9 cellular contexts compared by ENCODE assay signal in the genomic region with DNA sequence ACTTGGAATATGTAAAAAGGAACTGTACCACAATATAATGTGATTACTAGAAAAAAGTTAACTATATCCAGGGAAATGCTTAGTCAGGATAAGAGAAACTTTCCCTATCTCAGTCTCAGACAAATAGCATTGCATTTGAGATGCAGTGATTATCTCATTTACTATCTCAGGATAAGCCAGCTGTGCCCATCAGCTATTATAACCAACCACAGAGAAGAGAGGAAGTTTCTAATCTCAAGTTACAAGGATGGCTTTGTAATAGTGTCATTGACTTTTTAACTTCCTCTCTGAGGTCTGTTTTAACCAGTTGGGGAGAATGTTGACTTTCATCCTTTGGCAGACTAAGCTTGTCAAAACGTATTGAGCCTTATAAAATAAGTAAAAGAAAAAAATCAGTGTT. TPM values are rescaled to one million over a fixed set of nuclear protein-coding genes. Genes with fewer than 3 reads are reported as not detected.
DNase-seq lines count a peak whose midpoint lies in the region; ATAC-seq and TF ChIP-seq lines count a peak whose summit lies in the region.
"Had no signal": no experiment of that assay in that cellular context is flagged by ENCODE, and none has a peak within 500 bp of the region (broad histone marks: within the 10 kb centered on the region; RNA-seq: fewer than 3 reads in every experiment).

No MANE protein-coding gene starts in this region.

- H3K4me1 Mint-ChIP-seq in CD8-positive, alpha-beta T cell (ENCODE audit: low read depth) = peaks cover 21% of the 10 kb centered on the region
- peaks cover 27% of the 10 kb centered on the region for H3K4me1 Mint-ChIP-seq in activated CD8-positive, alpha-beta T cell treated with anti-CD3 and anti-CD28 coated beads, Interleukin-2, amount 10 ng/mL, durations not matched to agents 7 days and 5 days (ENCODE audit: low read depth)
- peaks cover 3% of the 10 kb centered on the region for H3K4me1 Mint-ChIP-seq in glutamatergic neuron (ENCODE audit: low read depth, unreplicated experiment)

- ATAC-seq in CD8-positive, alpha-beta T cell = peak; percentile 79
- peak; percentile 61 for ATAC-seq in GM19468 (IDR thresholded peaks at IDR 0.05; ENCODE audit: extremely low read depth, unreplicated experiment)
- ATAC-seq in HG03520 (IDR thresholded peaks at IDR 0.05; ENCODE audit: unreplicated experiment) = peak; percentile 66
- peak; percentile 49 for ATAC-seq in activated CD8-positive, alpha-beta T cell treated with anti-CD3 and anti-CD28 coated beads, Interleukin-2, amount 10 ng/mL, durations not matched to agents 7 days and 5 days
- ATAC-seq in body of pancreas = no peak

- H3K4me3 Mint-ChIP-seq in CD8-positive, alpha-beta T cell = no peak overlapping the region
- H3K4me3 Mint-ChIP-seq in activated CD8-positive, alpha-beta T cell treated with anti-CD3 and anti-CD28 coated beads, Interleukin-2, amount 10 ng/mL, durations not matched to agents 7 days and 5 days = no peak overlapping the region
- H3K4me3 Mint-ChIP-seq in glutamatergic neuron (ENCODE audit: unreplicated experiment) = no peak overlapping the region
- H3K4me3 Mint-ChIP-seq: brain had no signal

- H3K27ac ChIP-seq in CD8-positive, alpha-beta T cell (ENCODE audit: low read depth, low read length) = no peak overlapping the region
- H3K27ac ChIP-seq in body of pancreas (no peak overlapping the region), dorsolateral prefrontal cortex (no peak overlapping the region)

- no peak for TF ChIP-seq CTCF in CD8-positive, alpha-beta T cell (IDR thresholded peaks at IDR 0.05)
- TF ChIP-seq CTCF in body of pancreas (IDR thresholded peaks at IDR 0.05) (no peak), dorsolateral prefrontal cortex (IDR thresholded peaks at IDR 0.05 in 54 of 56, conservative IDR thresholded peaks at IDR 0.05 in 2 of 56; ENCODE audit: low read depth in 1 of 56, partially characterized antibody in 56 of 56) (no peak), glutamatergic neuron (IDR thresholded peaks at IDR 0.05; ENCODE audit: partially characterized antibody, unreplicated experiment) (no peak)

- 60 to 63% methylated on average over 1 of the region's 1 CpG for WGBS in body of pancreas, 2 donors

- peaks cover 46% of the 10 kb centered on the region for H3K36me3 Mint-ChIP-seq in CD8-positive, alpha-beta T cell
- peaks cover 18% of the 10 kb centered on the region for H3K36me3 Mint-ChIP-seq in activated CD8-positive, alpha-beta T cell treated with anti-CD3 and anti-CD28 coated beads, Interleukin-2, amount 10 ng/mL, durations not matched to agents 7 days and 5 days (ENCODE audit: low read depth)
- no peaks in the 10 kb centered on the region for H3K36me3 Mint-ChIP-seq in glutamatergic neuron (ENCODE audit: unreplicated experiment)

- H3K9me3 Mint-ChIP-seq in CD8-positive, alpha-beta T cell = no peaks in the 10 kb centered on the region
- no peaks in the 10 kb centered on the region for H3K9me3 Mint-ChIP-seq in activated CD8-positive, alpha-beta T cell treated with anti-CD3 and anti-CD28 coated beads, Interleukin-2, amount 10 ng/mL, durations not matched to agents 7 days and 5 days (ENCODE audit: insufficient read depth)
- no peaks in the 10 kb centered on the region for H3K9me3 Mint-ChIP-seq in glutamatergic neuron (ENCODE audit: unreplicated experiment)
- H3K9me3 Mint-ChIP-seq: brain had no signal

- intact Hi-C loops in CD8-positive, alpha-beta T cell (cut with DNase I, micrococcal nuclease) = no loop called here
- intact Hi-C loops in body of pancreas (cut with DNase I) (no loop called here), dorsolateral prefrontal cortex (cut with DNase I) (no loop called here)

- CTCF ChIA-PET in CD8-positive, alpha-beta T cell (lab: Charles Lee) = no interaction called here
- CTCF ChIA-PET in activated CD8-positive, alpha-beta T cell treated with anti-CD3 and anti-CD28 coated beads, Interleukin-2, amount 10 ng/mL, durations not matched to agents 7 days and 5 days (lab: Charles Lee) = interaction anchor here (0.8 to 1.6 kb wide), 6 partner anchors 12 to 83 kb away, joined by 3 to 4 read pairs (median 4); no protein-coding TSS in a partner anchor

- no peak overlapping the region for H3K4me3 ChIP-seq in CD8-positive, alpha-beta T cell (ENCODE audit: low read depth, low read length)
- H3K4me3 ChIP-seq in body of pancreas = no peak overlapping the region
- H3K4me3 ChIP-seq in dorsolateral prefrontal cortex = no peak overlapping the region

- no peaks in the 10 kb centered on the region for H3K9me3 ChIP-seq in CD8-positive, alpha-beta T cell (ENCODE audit: low read length)
- H3K9me3 ChIP-seq in body of pancreas = no peaks in the 10 kb centered on the region

- DNase-seq in CD8-positive, alpha-beta T cell = no peak
- DNase-seq in activated CD8-positive, alpha-beta T cell treated with anti-CD3 and anti-CD28 coated beads, Interleukin-2, amount 10 ng/mL, durations not matched to agents 7 days and 5 days = no peak
- DNase-seq in body of pancreas (no peak), dorsolateral prefrontal cortex (no peak), glutamatergic neuron (no peak)
- DNase-seq in NK-92 treated with Interleukin-12 subunit alpha and Interleukin-12 subunit beta, amount 100 ng/mL, for 24 hours (lab: John Stamatoyannopoulos, UW) = no peak

- peak overlapping the region; percentile 66 for H3K27ac Mint-ChIP-seq in CD8-positive, alpha-beta T cell
- no peak overlapping the region for H3K27ac Mint-ChIP-seq in activated CD8-positive, alpha-beta T cell treated with anti-CD3 and anti-CD28 coated beads, Interleukin-2, amount 10 ng/mL, durations not matched to agents 7 days and 5 days
- H3K27ac Mint-ChIP-seq in glutamatergic neuron (ENCODE audit: unreplicated experiment) = no peak overlapping the region
- H3K27ac Mint-ChIP-seq: brain had no signal

- peaks cover 4% of the 10 kb centered on the region for H3K4me1 ChIP-seq in CD8-positive, alpha-beta T cell (ENCODE audit: insufficient read depth, low read length)
- H3K4me1 ChIP-seq in body of pancreas = peaks cover 4% of the 10 kb centered on the region

- H3K27me3 ChIP-seq in CD8-positive, alpha-beta T cell (ENCODE audit: insufficient read depth, low read length) = no peaks in the 10 kb centered on the region
- no peaks in the 10 kb centered on the region for H3K27me3 ChIP-seq in body of pancreas
- H3K27me3 ChIP-seq in dorsolateral prefrontal cortex = no peaks in the 10 kb centered on the region

- H3K27me3 Mint-ChIP-seq in CD8-positive, alpha-beta T cell (ENCODE audit: low read depth) = no peaks in the 10 kb centered on the region
- no peaks in the 10 kb centered on the region for H3K27me3 Mint-ChIP-seq in activated CD8-positive, alpha-beta T cell treated with anti-CD3 and anti-CD28 coated beads, Interleukin-2, amount 10 ng/mL, durations not matched to agents 7 days and 5 days (ENCODE audit: low read depth)
- no peaks in the 10 kb centered on the region for H3K27me3 Mint-ChIP-seq in glutamatergic neuron (ENCODE audit: unreplicated experiment)

- POLR2A ChIA-PET in CD8-positive, alpha-beta T cell (lab: Charles Lee) = interaction anchor here (1.1 to 1.3 kb wide), 2 partner anchors 9 to 56 kb away, joined by 4 to 5 read pairs; partner anchors contain the start of gene SNX25
- POLR2A ChIA-PET in activated CD8-positive, alpha-beta T cell treated with anti-CD3 and anti-CD28 coated beads, Interleukin-2, amount 10 ng/mL, durations not matched to agents 7 days and 5 days (lab: Charles Lee) = no interaction called here

- TF ChIP-seq POLR2A in body of pancreas (IDR thresholded peaks at IDR 0.05) = no peak

- no peaks in the 10 kb centered on the region for H3K36me3 ChIP-seq in CD8-positive, alpha-beta T cell (ENCODE audit: insufficient read depth, low read length)
- no peaks in the 10 kb centered on the region for H3K36me3 ChIP-seq in body of pancreas (replicated peaks in 1 of 2; ENCODE audit: insufficient read depth in 1 of 2, low read depth in 2 of 2)

RNA-seq across cellular contexts. Expression of gene SNX25, which starts 56.5 kb away (rescaled TPM):
- 10 to 100 TPM; 18.0 to 18.2 TPM for total RNA-seq in CD8-positive, alpha-beta T cell
- 10 to 100 TPM; 16.6 to 16.7 TPM for total RNA-seq in activated CD8-positive, alpha-beta T cell treated with anti-CD3 and anti-CD28 coated beads, Interleukin-2, amount 10 ng/mL, durations not matched to agents 7 days and 5 days
- 10 to 100 TPM; 16.6 to 25.7 TPM for total RNA-seq in body of pancreas
- 10 to 100 TPM; 14.6 to 37.3 (median 24.4) TPM for total RNA-seq in dorsolateral prefrontal cortex
- total RNA-seq in glutamatergic neuron (ENCODE audit: unreplicated experiment) = 27.5 TPM
